ENCODE assay signal across 8 cellular contexts in genomic region chr9:71769175-71770165, GRCh38. TPM values are rescaled to one million over a fixed set of nuclear protein-coding genes. Genes with fewer than 3 reads are reported as not detected.
DNase-seq lines count a peak whose midpoint lies in the region; ATAC-seq, FAIRE-seq and TF ChIP-seq lines count a peak whose summit lies in the region.

No MANE protein-coding gene starts in this region.

- H3K27ac ChIP-seq in RWPE1 (peak overlapping the region; percentile 88), cardiac muscle cell (no peak overlapping the region), pancreas (peak overlapping the region; percentile 90 to 98 (median 96)), upper lobe of left lung (peak overlapping the region; percentile 95 to 99 (median 98))

- 5% methylated on average over 48 of the region's 48 CpGs for WGBS in pancreas, 2 donors
- WGBS in upper lobe of left lung, 2 donors, result 7 to 14% methylated on average over 30 to 44 of the region's 48 CpGs

- no peaks in the 10 kb centered on the region for H3K27me3 Mint-ChIP-seq in activated naive CD4-positive, alpha-beta T cell treated with anti-CD3 and anti-CD28 coated beads for 36 hours (ENCODE audit: low read depth)

- FAIRE-seq in pancreas (lab: Jason Lieb, UNC), result no peak

- ATAC-seq in HG03354 (IDR thresholded peaks at IDR 0.05; ENCODE audit: poor library complexity, severe bottlenecking, unreplicated experiment), result peak; percentile 52
- peak; percentile 74 to 79 (median 76) for ATAC-seq in pancreas
- peak; percentile 74 to 78 for ATAC-seq in upper lobe of left lung (ENCODE audit: low FRiP score in 2 of 2)

- TF ChIP-seq CTCF in BE2C (IDR thresholded peaks at IDR 0.05; ENCODE audit: low read depth, low read length), result no peak
- TF ChIP-seq CTCF in RWPE1 (conservative IDR thresholded peaks at IDR 0.05; ENCODE audit: low read depth), result peak; percentile 46
- TF ChIP-seq CTCF in cardiac muscle cell (IDR thresholded peaks at IDR 0.05; ENCODE audit: low read depth, low read length), result no peak
- peak; percentile 23 to 45 (median 28) for TF ChIP-seq CTCF in pancreas (IDR thresholded peaks at IDR 0.05)
- TF ChIP-seq CTCF in upper lobe of left lung (IDR thresholded peaks at IDR 0.05), result peak in 4 of 6 experiments; percentile 5 to 36 (median 22)

- CTCF ChIA-PET in RWPE1 (lab: Yijun Ruan, JAX), result interaction anchor here (0.5 to 2.2 kb wide), 15 partner anchors 9 to 484 kb away, joined by 3 to 34 read pairs (median 4); no protein-coding TSS in a partner anchor
- CTCF ChIA-PET in activated naive CD4-positive, alpha-beta T cell treated with anti-CD3 and anti-CD28 coated beads for 36 hours (lab: Charles Lee), result interaction anchor here (0.6 to 6.2 kb wide), 16 partner anchors 8 to 1064 kb away, joined by 3 to 48 read pairs (median 5); no protein-coding TSS in a partner anchor

- POLR2A ChIA-PET in RWPE1 (lab: Yijun Ruan, JAX; ENCODE audit: low non-redundant PET), result no interaction called here

- H3K36me3 Mint-ChIP-seq in activated naive CD4-positive, alpha-beta T cell treated with anti-CD3 and anti-CD28 coated beads for 36 hours (ENCODE audit: low read depth), result peaks cover 7% of the 10 kb centered on the region

- TF ChIP-seq POLR2A in upper lobe of left lung (IDR thresholded peaks at IDR 0.05), result peak in 3 of 4 donors; percentile 26 to 68 (median 50)

- H3K9me3 ChIP-seq in BE2C (no peaks in the 10 kb centered on the region), cardiac muscle cell (ENCODE audit: low read depth) (no peaks in the 10 kb centered on the region), pancreas (no peaks in the 10 kb centered on the region), upper lobe of left lung (no peaks in the 10 kb centered on the region)

- intact Hi-C loops in activated naive CD4-positive, alpha-beta T cell treated with anti-CD3 and anti-CD28 coated beads for 36 hours (cut with micrococcal nuclease), result loop anchor here (1.0 to 10.0 kb wide), 12 partner anchors 39 to 1385 kb away; partner anchors contain the start of genes ANXA1, KLF9 and ZFAND5
- intact Hi-C loops in pancreas (cut with DNase I), result loop anchor here in 1 of 3 donors (5.0 kb wide), 1 partner anchor 162 kb away; no protein-coding TSS in a partner anchor

- TF ChIP-seq EP300 in upper lobe of left lung (IDR thresholded peaks at IDR 0.05), result no peak

- H3K4me3 ChIP-seq in BE2C (ENCODE audit: low read depth, low read length), result peak overlapping the region; percentile 65
- peak overlapping the region; percentile 75 for H3K4me3 ChIP-seq in cardiac muscle cell
- peak overlapping the region; percentile 73 to 85 (median 78) for H3K4me3 ChIP-seq in pancreas
- peak overlapping the region; percentile 21 to 97 (median 82) for H3K4me3 ChIP-seq in upper lobe of left lung

- H3K9me3 Mint-ChIP-seq in activated naive CD4-positive, alpha-beta T cell treated with anti-CD3 and anti-CD28 coated beads for 36 hours, result no peaks in the 10 kb centered on the region

- H3K4me1 Mint-ChIP-seq in activated naive CD4-positive, alpha-beta T cell treated with anti-CD3 and anti-CD28 coated beads for 36 hours (ENCODE audit: low read depth), result peaks cover 28% of the 10 kb centered on the region

- H3K4me3 Mint-ChIP-seq in activated naive CD4-positive, alpha-beta T cell treated with anti-CD3 and anti-CD28 coated beads for 36 hours, result peak overlapping the region; percentile 80

- peak; percentile 46 for DNase-seq in BE2C
- DNase-seq in GM19238 (ENCODE audit: insufficient read length, low spot score), result peak; percentile 39
- DNase-seq in RWPE1 (ENCODE audit: low spot score), result no peak
- peak; percentile 69 for DNase-seq in activated naive CD4-positive, alpha-beta T cell treated with anti-CD3 and anti-CD28 coated beads for 36 hours
- DNase-seq in cardiac muscle cell (ENCODE audit: low read depth in 1 of 2, low spot score in 1 of 2), result peak; percentile 43 to 78
- DNase-seq in pancreas, result peak; percentile 93 to 98 (median 95)
- peak; percentile 95 to 96 for DNase-seq in upper lobe of left lung

- H3K27ac Mint-ChIP-seq in activated naive CD4-positive, alpha-beta T cell treated with anti-CD3 and anti-CD28 coated beads for 36 hours, result peak overlapping the region; percentile 56

- H3K36me3 ChIP-seq in BE2C (no peaks in the 10 kb centered on the region), cardiac muscle cell (no peaks in the 10 kb centered on the region), pancreas (no peaks in the 10 kb centered on the region), upper lobe of left lung (no peaks in the 10 kb centered on the region)

- no peaks in the 10 kb centered on the region for H3K4me1 ChIP-seq in BE2C
- H3K4me1 ChIP-seq in cardiac muscle cell (ENCODE audit: low read depth), result peaks cover 11% of the 10 kb centered on the region
- peaks cover 13 to 21% (median 15%) of the 10 kb centered on the region in 3 donors for H3K4me1 ChIP-seq in pancreas
- H3K4me1 ChIP-seq in upper lobe of left lung, result peaks cover 13 to 43% (median 37%) of the 10 kb centered on the region in 4 donors

- H3K27me3 ChIP-seq in BE2C, result peaks cover 31% of the 10 kb centered on the region
- H3K27me3 ChIP-seq in cardiac muscle cell, result no peaks in the 10 kb centered on the region
- H3K27me3 ChIP-seq in pancreas, result no peaks in the 10 kb centered on the region
- no peaks in the 10 kb centered on the region for H3K27me3 ChIP-seq in upper lobe of left lung

RNA-seq across cellular contexts. Expression of gene CEMIP2, which starts 1.2 kb away (rescaled TPM):
- 1.8 TPM for polyA plus RNA-seq in BE2C (2012; ENCODE audit: insufficient read depth, insufficient read length, low read depth)
- total RNA-seq in activated naive CD4-positive, alpha-beta T cell treated with anti-CD3 and anti-CD28 coated beads for 36 hours, result 10 to 100 TPM; 36.4 to 39.7 TPM
- total RNA-seq in cardiac muscle cell, result 16.5 and 39.4 TPM in 2 replicates
- polyA plus RNA-seq in cardiac muscle cell, result 15.9 and 17.1 TPM in 2 replicates
- total RNA-seq in pancreas, result 10 to 100 TPM; 16.2 to 42.1 (median 27.3) TPM
- polyA plus RNA-seq in pancreas, result 10 to 100 TPM; 14.3 to 18.5 TPM
- total RNA-seq in upper lobe of left lung, result 100 to 1,000 TPM; 113 to 277 (median 161) TPM

Comparison
In these comparisons a context has a peak if more than half of its experiments do, and no peak if none do; other contexts are left out.
1. CTCF ChIP-seq: peak in RWPE1 (single experiment), pancreas (4 of 4) and upper lobe of left lung (4 of 6); none in BE2C (single experiment) and cardiac muscle cell (single experiment).
2. Peak in every context shown above with its lines, with median percentiles within 50 percentile points of each other: H3K4me3 ChIP-seq and ATAC-seq.